ENCODE assay signal across 2 cellular contexts in the genomic region with DNA sequence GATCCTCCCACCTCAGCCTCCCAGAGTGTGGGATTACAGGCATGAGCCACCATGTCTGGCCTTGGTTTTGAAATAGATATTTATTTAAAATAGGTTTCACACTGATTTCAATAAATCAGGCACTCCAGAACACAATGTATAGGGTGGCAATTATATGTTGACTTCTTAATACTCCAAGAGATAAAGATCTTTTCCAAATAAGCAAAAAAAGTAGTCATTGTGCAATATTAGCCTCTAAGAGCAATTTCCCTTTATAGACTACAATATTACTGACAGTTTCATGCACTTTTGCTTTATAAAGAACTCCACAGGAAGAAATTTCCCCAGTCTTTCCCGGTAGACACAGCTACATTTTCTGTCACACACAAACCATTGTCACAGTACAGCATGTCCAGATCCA.
A peak's percentile ranks its signal among the peaks of the same experiment; 100 is the strongest.
TF ChIP-seq lines count a peak whose summit lies in the region.

No MANE protein-coding gene starts in this region.

TF ChIP-seq in IMR-90, 13 proteins besides CTCF, POLR2A, EP300 and RAD21:
- TF ChIP-seq MAZ (IDR thresholded peaks at IDR 0.05; ENCODE audit: borderline replicate concordance, low read depth, low read length) = no peak
- no peak for TF ChIP-seq RCOR1 (IDR thresholded peaks at IDR 0.05; ENCODE audit: insufficient replicate concordance, low read length)
- TF ChIP-seq MXI1 (IDR thresholded peaks at IDR 0.05; ENCODE audit: borderline replicate concordance, low read depth, low read length) = no peak
- no peak for TF ChIP-seq USF2 (IDR thresholded peaks at IDR 0.05; ENCODE audit: low read depth, low read length)
- TF ChIP-seq CEBPB (IDR thresholded peaks at IDR 0.05; ENCODE audit: low read depth, low read length) = peak; percentile 40; the same call in 1 of the 2 replicates
- TF ChIP-seq RFX5 (IDR thresholded peaks at IDR 0.05; ENCODE audit: low read depth, low read length) = no peak

TF ChIP-seq in K562, 482 proteins besides CTCF, POLR2A, EP300 and RAD21:
- peak; percentile 57 for TF ChIP-seq CEBPB (tag; IDR thresholded peaks at IDR 0.05)
- TF ChIP-seq NCOA4 (IDR thresholded peaks at IDR 0.05; ENCODE audit: partially characterized antibody) = no peak
- no peak for TF ChIP-seq CEBPG (CRISPR knock-in tag; IDR thresholded peaks at IDR 0.05)
- TF ChIP-seq CEBPG (tag; conservative IDR thresholded peaks at IDR 0.05 in 1 of 2, IDR thresholded peaks at IDR 0.05 in 1 of 2) = 0 out of 4 replicates have a peak, but pooled peaks of 1 of the 2 experiments have one; percentile 21
- TF ChIP-seq STAT5B (CRISPR knock-in tag; IDR thresholded peaks at IDR 0.05) = no peak
- TF ChIP-seq RBM25 (IDR thresholded peaks at IDR 0.05; ENCODE audit: low read depth, low read length, severe bottlenecking) = no peak
- TF ChIP-seq EP400 (IDR thresholded peaks at IDR 0.05) = no peak
